In genomic region chr6:30304002-30304401, GRCh38 we compare ENCODE assay signal across 16 cellular contexts. TPM values are rescaled to one million over a fixed set of nuclear protein-coding genes. Genes with fewer than 3 reads are reported as not detected.
DNase-seq lines count a peak whose midpoint lies in the region; ATAC-seq lines count a peak whose summit lies in the region.
"Had no signal": no experiment of that assay in that cellular context is flagged by ENCODE, and none has a peak within 500 bp of the region (broad histone marks: within the 10 kb centered on the region; RNA-seq: fewer than 3 reads in every experiment).

No MANE protein-coding gene starts in this region.

- peaks cover 29 to 83% of the 10 kb centered on the region in 2 donors for H3K36me3 Mint-ChIP-seq in activated naive CD4-positive, alpha-beta T cell treated with anti-CD3 and anti-CD28 coated beads, Interleukin-2, amount 50 U/mL, for 72 hours
- H3K36me3 Mint-ChIP-seq in activated T-helper 17 cell treated with anti-CD3 and anti-CD28 coated beads, Interleukin-2, amount 50 U/mL, for 72 hours (ENCODE audit: low read depth) = peaks cover 81% of the 10 kb centered on the region
- H3K36me3 Mint-ChIP-seq in stimulated activated effector memory CD8-positive, alpha-beta T cell treated with anti-CD3 and anti-CD28 coated beads, Interleukin-12 subunit alpha, Interleukin-12 subunit beta, amount 100 ng/mL, for 72 hours = peaks cover 51% of the 10 kb centered on the region
- H3K36me3 Mint-ChIP-seq in naive thymus-derived CD4-positive, alpha-beta T cell = peaks cover 26 to 79% (median 63%) of the 10 kb centered on the region in 5 donors

- H3K36me3 ChIP-seq in naive thymus-derived CD4-positive, alpha-beta T cell (ENCODE audit: control insufficient read depth in 2 of 3, insufficient read depth in 3 of 3, low read length in 3 of 3) = peaks cover 3 to 14% (median 3%) of the 10 kb centered on the region in 3 experiments

- CTCF ChIA-PET in naive thymus-derived CD4-positive, alpha-beta T cell (lab: Charles Lee) = no interaction called here

- H3K9me3 Mint-ChIP-seq in activated naive CD4-positive, alpha-beta T cell treated with anti-CD3 and anti-CD28 coated beads, Interleukin-2, amount 50 U/mL, for 72 hours = peaks cover 5 to 27% of the 10 kb centered on the region in 2 donors
- H3K9me3 Mint-ChIP-seq in activated T-helper 17 cell treated with anti-CD3 and anti-CD28 coated beads, Interleukin-2, amount 50 U/mL, for 72 hours = peaks cover 4% of the 10 kb centered on the region
- H3K9me3 Mint-ChIP-seq in stimulated activated effector memory CD8-positive, alpha-beta T cell treated with anti-CD3 and anti-CD28 coated beads, Interleukin-12 subunit alpha, Interleukin-12 subunit beta, amount 100 ng/mL, for 72 hours = peaks cover 4% of the 10 kb centered on the region
- peaks cover 0 to 24% (median 5%) of the 10 kb centered on the region in 11 donors for H3K9me3 Mint-ChIP-seq in naive thymus-derived CD4-positive, alpha-beta T cell

- H3K27ac ChIP-seq in naive thymus-derived CD4-positive, alpha-beta T cell (ENCODE audit: low read depth, low read length) = no peak overlapping the region

- POLR2A ChIA-PET in naive thymus-derived CD4-positive, alpha-beta T cell (lab: Charles Lee) = interaction anchor here (0.5 kb wide), 1 partner anchor 212 kb away, joined by 3 read pairs; no protein-coding TSS in a partner anchor

- no peaks in the 10 kb centered on the region for H3K27me3 Mint-ChIP-seq in activated T-helper 17 cell treated with anti-CD3 and anti-CD28 coated beads, Interleukin-2, amount 50 U/mL, for 72 hours
- H3K27me3 Mint-ChIP-seq in naive thymus-derived CD4-positive, alpha-beta T cell = no peaks in the 10 kb centered on the region
- H3K27me3 Mint-ChIP-seq: B cell; CD4-positive, alpha-beta memory T cell had no signal

- H3K27ac Mint-ChIP-seq in activated naive CD4-positive, alpha-beta T cell treated with anti-CD3 and anti-CD28 coated beads, Interleukin-2, amount 50 U/mL, for 72 hours = no peak overlapping the region
- no peak overlapping the region for H3K27ac Mint-ChIP-seq in activated T-helper 17 cell treated with anti-CD3 and anti-CD28 coated beads, Interleukin-2, amount 50 U/mL, for 72 hours
- H3K27ac Mint-ChIP-seq in stimulated activated effector memory CD8-positive, alpha-beta T cell treated with anti-CD3 and anti-CD28 coated beads, Interleukin-12 subunit alpha, Interleukin-12 subunit beta, amount 100 ng/mL, for 72 hours = peak overlapping the region; percentile 48
- H3K27ac Mint-ChIP-seq in naive thymus-derived CD4-positive, alpha-beta T cell = peak overlapping the region in 2 of 9 donors; percentile 16 to 65
- H3K27ac Mint-ChIP-seq: B cell had no signal

- H3K27me3 ChIP-seq in naive thymus-derived CD4-positive, alpha-beta T cell (ENCODE audit: control insufficient read depth in 2 of 2, insufficient read depth in 2 of 2, low read length in 2 of 2) = no peaks in the 10 kb centered on the region

- peaks cover 0 to 3% of the 10 kb centered on the region in 2 donors for H3K4me1 ChIP-seq in naive thymus-derived CD4-positive, alpha-beta T cell (ENCODE audit: control insufficient read depth in 2 of 2, insufficient read depth in 2 of 2, low read length in 2 of 2)
- H3K4me1 ChIP-seq: HAP-1 had no signal

- no peak overlapping the region for H3K4me3 ChIP-seq in Jurkat, Clone E6-1 (ENCODE audit: low read length)
- no peak overlapping the region for H3K4me3 ChIP-seq in naive thymus-derived CD4-positive, alpha-beta T cell (ENCODE audit: low read length)
- H3K4me3 ChIP-seq: HAP-1 had no signal

- intact Hi-C loops in Right ventricle myocardium inferior (cut with DNase I) = no loop called here
- intact Hi-C loops in naive thymus-derived CD4-positive, alpha-beta T cell (cut with micrococcal nuclease) = no loop called here

- no peak for DNase-seq in activated naive CD4-positive, alpha-beta T cell treated with anti-CD3 and anti-CD28 coated beads, Interleukin-2, amount 50 U/mL, for 72 hours (ENCODE audit: low spot score in 2 of 2)
- no peak for DNase-seq in activated naive CD4-positive, alpha-beta T cell treated with anti-CD3 and anti-CD28 coated beads, Interleukin-2, amount 50 U/mL, for 16 hours
- DNase-seq in Jurkat, Clone E6-1 (ENCODE audit: low read depth, low spot score) = peak; percentile 15
- DNase-seq in stimulated activated effector memory CD8-positive, alpha-beta T cell treated with anti-CD3 and anti-CD28 coated beads, Interleukin-12 subunit alpha, Interleukin-12 subunit beta, amount 100 ng/mL, for 72 hours (ENCODE audit: low spot score in 2 of 2) = no peak
- DNase-seq in Right ventricle myocardium inferior (ENCODE audit: missing footprints) (no peak), amniotic stem cell (lab: John Stamatoyannopoulos, UW) (no peak)
- DNase-seq in naive thymus-derived CD4-positive, alpha-beta T cell = no peak
- DNase-seq: C1 segment of cervical spinal cord, COR-L47, DMS153, DMS79 treated with DMSO at 0.1 percent for 48 hours, EL had no signal

- peak overlapping the region; percentile 41 for H3K4me3 Mint-ChIP-seq in activated T-helper 17 cell treated with anti-CD3 and anti-CD28 coated beads, Interleukin-2, amount 50 U/mL, for 72 hours
- H3K4me3 Mint-ChIP-seq in stimulated activated effector memory CD8-positive, alpha-beta T cell treated with anti-CD3 and anti-CD28 coated beads, Interleukin-12 subunit alpha, Interleukin-12 subunit beta, amount 100 ng/mL, for 72 hours = no peak overlapping the region
- peak overlapping the region in 2 of 10 donors; percentile 27 to 38 for H3K4me3 Mint-ChIP-seq in naive thymus-derived CD4-positive, alpha-beta T cell
- H3K4me3 Mint-ChIP-seq: B cell had no signal

- H3K4me1 Mint-ChIP-seq in activated T-helper 17 cell treated with anti-CD3 and anti-CD28 coated beads, Interleukin-2, amount 50 U/mL, for 72 hours = peaks cover 41% of the 10 kb centered on the region
- peaks cover 62% of the 10 kb centered on the region for H3K4me1 Mint-ChIP-seq in stimulated activated effector memory CD8-positive, alpha-beta T cell treated with anti-CD3 and anti-CD28 coated beads, Interleukin-12 subunit alpha, Interleukin-12 subunit beta, amount 100 ng/mL, for 72 hours
- H3K4me1 Mint-ChIP-seq in naive thymus-derived CD4-positive, alpha-beta T cell = peaks cover 20 to 61% (median 45%) of the 10 kb centered on the region in 7 donors
- H3K4me1 Mint-ChIP-seq: B cell had no signal

- peak; percentile 82 to 84 for ATAC-seq in activated naive CD4-positive, alpha-beta T cell treated with anti-CD3 and anti-CD28 coated beads, Interleukin-2, amount 50 U/mL, for 72 hours
- peak; percentile 85 for ATAC-seq in activated T-helper 17 cell treated with anti-CD3 and anti-CD28 coated beads, Interleukin-2, amount 50 U/mL, for 72 hours (replicated peaks)
- ATAC-seq in stimulated activated effector memory CD8-positive, alpha-beta T cell treated with anti-CD3 and anti-CD28 coated beads, Interleukin-12 subunit alpha, Interleukin-12 subunit beta, amount 100 ng/mL, for 72 hours = peak; percentile 76
- ATAC-seq in Right ventricle myocardium inferior = no peak
- no peak for ATAC-seq in naive thymus-derived CD4-positive, alpha-beta T cell

- H3K9me3 ChIP-seq in naive thymus-derived CD4-positive, alpha-beta T cell (ENCODE audit: control insufficient read depth in 2 of 3, low read length in 3 of 3) = no peaks in the 10 kb centered on the region
- H3K9me3 ChIP-seq: HAP-1 had no signal

RNA-seq across cellular contexts. Expression of gene TRIM39, which starts 22.7 kb away (rescaled TPM):
- total RNA-seq in activated naive CD4-positive, alpha-beta T cell treated with anti-CD3 and anti-CD28 coated beads, Interleukin-2, amount 50 U/mL, for 72 hours = 10 to 100 TPM; 14.2 to 17.1 TPM
- 11.7 TPM for polyA plus RNA-seq in Jurkat, Clone E6-1 (2012; ENCODE audit: insufficient read depth, insufficient read length)
- 10 to 100 TPM; 12.4 to 16.1 TPM for total RNA-seq in activated T-helper 17 cell treated with anti-CD3 and anti-CD28 coated beads, Interleukin-2, amount 50 U/mL, for 72 hours
- 8.3 TPM for total RNA-seq in Right ventricle myocardium inferior
- 10 to 100 TPM; 12.8 to 42.1 (median 26.4) TPM for total RNA-seq in naive thymus-derived CD4-positive, alpha-beta T cell
- polyA plus RNA-seq in naive thymus-derived CD4-positive, alpha-beta T cell = 10 to 100 TPM in 1 of 2 donors, 1 to 10 TPM in 1; 7.6 to 18.6 TPM

RNA-seq across cellular contexts. Expression of gene RPP21, which starts 41.0 kb away (rescaled TPM):
- 10 to 100 TPM; 20.8 to 49.9 TPM for total RNA-seq in activated naive CD4-positive, alpha-beta T cell treated with anti-CD3 and anti-CD28 coated beads, Interleukin-2, amount 50 U/mL, for 72 hours
- polyA plus RNA-seq in Jurkat, Clone E6-1 (2012; ENCODE audit: insufficient read depth, insufficient read length) = 141 TPM
- 10 to 100 TPM; 20.8 to 22.9 TPM for total RNA-seq in activated T-helper 17 cell treated with anti-CD3 and anti-CD28 coated beads, Interleukin-2, amount 50 U/mL, for 72 hours
- 33.6 TPM for total RNA-seq in Right ventricle myocardium inferior
- total RNA-seq in naive thymus-derived CD4-positive, alpha-beta T cell = 10 to 100 TPM; 39.7 to 61.2 (median 44.9) TPM
- 100 to 1,000 TPM in 1 of 2 donors, 10 to 100 TPM in 1; 74.9 to 114 TPM for polyA plus RNA-seq in naive thymus-derived CD4-positive, alpha-beta T cell

Comparison
In these comparisons a context has a peak if more than half of its experiments do, and no peak if none do; other contexts are left out.
1. ATAC-seq: peak in activated naive CD4-positive, alpha-beta T cell treated with anti-CD3 and anti-CD28 coated beads, Interleukin-2, amount 50 U/mL, for 72 hours (2 of 2), activated T-helper 17 cell treated with anti-CD3 and anti-CD28 coated beads, Interleukin-2, amount 50 U/mL, for 72 hours (single experiment) and stimulated activated effector memory CD8-positive, alpha-beta T cell treated with anti-CD3 and anti-CD28 coated beads, Interleukin-12 subunit alpha, Interleukin-12 subunit beta, amount 100 ng/mL, for 72 hours (single experiment); none in Right ventricle myocardium inferior (single experiment) and naive thymus-derived CD4-positive, alpha-beta T cell (single experiment).